Comparison of ENCODE assay signal across 19 cellular contexts in the genomic region with DNA sequence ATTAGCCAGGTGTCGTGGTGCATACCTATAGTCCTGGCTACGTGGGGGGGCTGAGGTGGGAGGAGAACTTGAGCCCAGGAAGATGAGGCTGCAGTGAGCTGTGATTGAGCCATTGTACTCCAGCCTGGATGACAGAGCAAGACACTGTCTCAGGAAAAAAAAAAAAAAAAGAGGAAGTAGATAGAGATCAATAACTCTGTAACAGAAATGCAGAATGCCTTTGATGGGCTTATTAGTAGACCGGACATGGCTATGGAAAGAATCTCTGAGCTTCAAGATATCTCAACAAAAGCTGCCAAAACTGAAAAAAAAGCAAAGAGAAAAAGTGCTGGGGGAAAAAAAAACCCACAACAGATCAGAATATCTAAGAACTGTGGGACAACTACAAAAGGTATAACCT. TPM values are rescaled to one million over a fixed set of nuclear protein-coding genes. Genes with fewer than 3 reads are reported as not detected.
A peak's percentile ranks its signal among the peaks of the same experiment; 100 is the strongest.
DNase-seq lines count a peak whose midpoint lies in the region; ATAC-seq, FAIRE-seq and TF ChIP-seq lines count a peak whose summit lies in the region.
"Had no signal": no experiment of that assay in that cellular context is flagged by ENCODE, and none has a peak within 500 bp of the region (broad histone marks: within the 10 kb centered on the region; RNA-seq: fewer than 3 reads in every experiment).

No MANE protein-coding gene starts in this region.

- TF ChIP-seq CTCF in kidney (IDR thresholded peaks at IDR 0.05; ENCODE audit: borderline replicate concordance, extremely low read depth, insufficient read depth) = no peak

- DNase-seq in activated naive CD4-positive, alpha-beta T cell treated with anti-CD3 and anti-CD28 coated beads, Interleukin-2, amount 10 ng/mL, durations not matched to agents 7 days and 5 days = no peak
- DNase-seq in activated naive CD4-positive, alpha-beta T cell treated with Interleukin-2 at 50 U/mL for 16 hours = no peak
- DNase-seq in T-helper 17 cell (no peak), kidney (no peak), superior temporal gyrus (ENCODE audit: extremely low spot score) (no peak)
- DNase-seq in activated CD8-positive, alpha-beta T cell treated with anti-CD3 and anti-CD28 coated beads, Interleukin-2, amount 10 ng/mL, durations not matched to agents 7 days and 5 days = no peak
- DNase-seq in stimulated activated effector memory CD8-positive, alpha-beta T cell treated with anti-CD3 and anti-CD28 coated beads, Interleukin-12 subunit alpha, Interleukin-12 subunit beta, amount 100 ng/mL, for 72 hours (ENCODE audit: low spot score in 2 of 2) = no peak
- DNase-seq: ACHN, C1 segment of cervical spinal cord, DMS79 treated with DMSO at 0.1 percent for 48 hours, NCI-H1417 treated with DMSO at 0.1 percent for 48 hours, NCI-H187 treated with DMSO at 0.1 percent for 48 hours, NCI-H2227 treated with DMSO at 0.1 percent for 48 hours, NCI-H510A treated with DMSO at 0.1 percent for 48 hours, NCI-H774, SHP77 had no signal

- no peak overlapping the region for H3K27ac ChIP-seq in kidney (ENCODE audit: low read depth in 2 of 2, low read length in 2 of 2)
- H3K27ac ChIP-seq: KMS-11 had no signal

- no peaks in the 10 kb centered on the region for H3K4me1 ChIP-seq in kidney (ENCODE audit: control insufficient read depth in 1 of 2, insufficient read depth in 1 of 2, low read depth in 1 of 2, low read length in 2 of 2)

- H3K27me3 Mint-ChIP-seq in activated naive CD4-positive, alpha-beta T cell treated with anti-CD3 and anti-CD28 coated beads, Interleukin-2, amount 10 ng/mL, durations not matched to agents 7 days and 5 days = no peaks in the 10 kb centered on the region
- no peaks in the 10 kb centered on the region for H3K27me3 Mint-ChIP-seq in T-helper 17 cell
- no peaks in the 10 kb centered on the region for H3K27me3 Mint-ChIP-seq in activated CD8-positive, alpha-beta T cell treated with anti-CD3 and anti-CD28 coated beads, Interleukin-2, amount 10 ng/mL, durations not matched to agents 7 days and 5 days (ENCODE audit: low read depth)

- CTCF ChIA-PET in activated naive CD4-positive, alpha-beta T cell treated with anti-CD3 and anti-CD28 coated beads, Interleukin-2, amount 10 ng/mL, durations not matched to agents 7 days and 5 days (lab: Charles Lee) = interaction anchor here (1.5 kb wide), 1 partner anchor 20 kb away, joined by 4 read pairs; no protein-coding TSS in a partner anchor
- CTCF ChIA-PET in activated CD8-positive, alpha-beta T cell treated with anti-CD3 and anti-CD28 coated beads, Interleukin-2, amount 10 ng/mL, durations not matched to agents 7 days and 5 days (lab: Charles Lee) = interaction anchor here (1.0 to 1.4 kb wide), 2 partner anchors 13 to 81 kb away, joined by 3 to 5 read pairs; no protein-coding TSS in a partner anchor

- no peak for FAIRE-seq in kidney (lab: Jason Lieb, UNC)
- FAIRE-seq: H54, HepG2 had no signal

- H3K4me1 Mint-ChIP-seq in activated naive CD4-positive, alpha-beta T cell treated with anti-CD3 and anti-CD28 coated beads, Interleukin-2, amount 10 ng/mL, durations not matched to agents 7 days and 5 days = peaks cover 47% of the 10 kb centered on the region
- peaks cover 18% of the 10 kb centered on the region for H3K4me1 Mint-ChIP-seq in T-helper 17 cell
- H3K4me1 Mint-ChIP-seq in activated CD8-positive, alpha-beta T cell treated with anti-CD3 and anti-CD28 coated beads, Interleukin-2, amount 10 ng/mL, durations not matched to agents 7 days and 5 days (ENCODE audit: low read depth) = peaks cover 43% of the 10 kb centered on the region
- H3K4me1 Mint-ChIP-seq in stimulated activated effector memory CD8-positive, alpha-beta T cell treated with anti-CD3 and anti-CD28 coated beads, Interleukin-12 subunit alpha, Interleukin-12 subunit beta, amount 100 ng/mL, for 72 hours = peaks cover 45% of the 10 kb centered on the region

- no peak overlapping the region for H3K4me3 Mint-ChIP-seq in activated naive CD4-positive, alpha-beta T cell treated with anti-CD3 and anti-CD28 coated beads, Interleukin-2, amount 10 ng/mL, durations not matched to agents 7 days and 5 days
- H3K4me3 Mint-ChIP-seq in T-helper 17 cell = no peak overlapping the region
- H3K4me3 Mint-ChIP-seq in activated CD8-positive, alpha-beta T cell treated with anti-CD3 and anti-CD28 coated beads, Interleukin-2, amount 10 ng/mL, durations not matched to agents 7 days and 5 days = no peak overlapping the region
- no peak overlapping the region for H3K4me3 Mint-ChIP-seq in stimulated activated effector memory CD8-positive, alpha-beta T cell treated with anti-CD3 and anti-CD28 coated beads, Interleukin-12 subunit alpha, Interleukin-12 subunit beta, amount 100 ng/mL, for 72 hours

- no peaks in the 10 kb centered on the region for H3K9me3 Mint-ChIP-seq in activated naive CD4-positive, alpha-beta T cell treated with anti-CD3 and anti-CD28 coated beads, Interleukin-2, amount 10 ng/mL, durations not matched to agents 7 days and 5 days
- no peaks in the 10 kb centered on the region for H3K9me3 Mint-ChIP-seq in activated CD8-positive, alpha-beta T cell treated with anti-CD3 and anti-CD28 coated beads, Interleukin-2, amount 10 ng/mL, durations not matched to agents 7 days and 5 days (ENCODE audit: insufficient read depth)
- no peaks in the 10 kb centered on the region for H3K9me3 Mint-ChIP-seq in stimulated activated effector memory CD8-positive, alpha-beta T cell treated with anti-CD3 and anti-CD28 coated beads, Interleukin-12 subunit alpha, Interleukin-12 subunit beta, amount 100 ng/mL, for 72 hours

- H3K9me3 ChIP-seq in T-helper 17 cell (ENCODE audit: control insufficient read depth, low read length, poor library complexity, severe bottlenecking) = no peaks in the 10 kb centered on the region
- H3K9me3 ChIP-seq in kidney (ENCODE audit: control insufficient read depth in 1 of 2, low read length in 2 of 2) = peaks cover 0 to 3% of the 10 kb centered on the region in 2 donors

- peak overlapping the region; percentile 63 for H3K27ac Mint-ChIP-seq in activated naive CD4-positive, alpha-beta T cell treated with anti-CD3 and anti-CD28 coated beads, Interleukin-2, amount 10 ng/mL, durations not matched to agents 7 days and 5 days
- peak overlapping the region; percentile 75 for H3K27ac Mint-ChIP-seq in T-helper 17 cell
- peak overlapping the region; percentile 57 for H3K27ac Mint-ChIP-seq in activated CD8-positive, alpha-beta T cell treated with anti-CD3 and anti-CD28 coated beads, Interleukin-2, amount 10 ng/mL, durations not matched to agents 7 days and 5 days
- peak overlapping the region; percentile 91 for H3K27ac Mint-ChIP-seq in stimulated activated effector memory CD8-positive, alpha-beta T cell treated with anti-CD3 and anti-CD28 coated beads, Interleukin-12 subunit alpha, Interleukin-12 subunit beta, amount 100 ng/mL, for 72 hours

- ATAC-seq in T-helper 17 cell = no peak
- peak; percentile 35 for ATAC-seq in activated CD8-positive, alpha-beta T cell treated with anti-CD3 and anti-CD28 coated beads, Interleukin-2, amount 10 ng/mL, durations not matched to agents 7 days and 5 days
- ATAC-seq in stimulated activated effector memory CD8-positive, alpha-beta T cell treated with anti-CD3 and anti-CD28 coated beads, Interleukin-12 subunit alpha, Interleukin-12 subunit beta, amount 100 ng/mL, for 72 hours = no peak
- ATAC-seq: HepG2 had no signal

- intact Hi-C loops in kidney (cut with DNase I) = no loop called here

- POLR2A ChIA-PET in activated CD8-positive, alpha-beta T cell treated with anti-CD3 and anti-CD28 coated beads, Interleukin-2, amount 10 ng/mL, durations not matched to agents 7 days and 5 days (lab: Charles Lee) = interaction anchor here (0.6 to 2.2 kb wide), 2 partner anchors 37 to 198 kb away, joined by 3 to 10 read pairs; no protein-coding TSS in a partner anchor

- no peak overlapping the region for H3K9ac ChIP-seq in kidney (ENCODE audit: low read length in 2 of 2)
- H3K9ac ChIP-seq: KMS-11 had no signal

- H3K4me3 ChIP-seq in kidney (ENCODE audit: low read length in 2 of 2) = no peak overlapping the region

- peaks cover 81% of the 10 kb centered on the region for H3K36me3 Mint-ChIP-seq in activated naive CD4-positive, alpha-beta T cell treated with anti-CD3 and anti-CD28 coated beads, Interleukin-2, amount 10 ng/mL, durations not matched to agents 7 days and 5 days
- H3K36me3 Mint-ChIP-seq in T-helper 17 cell (ENCODE audit: low read depth) = peaks cover 15% of the 10 kb centered on the region
- H3K36me3 Mint-ChIP-seq in activated CD8-positive, alpha-beta T cell treated with anti-CD3 and anti-CD28 coated beads, Interleukin-2, amount 10 ng/mL, durations not matched to agents 7 days and 5 days (ENCODE audit: low read depth) = peaks cover 89% of the 10 kb centered on the region
- peaks cover 88% of the 10 kb centered on the region for H3K36me3 Mint-ChIP-seq in stimulated activated effector memory CD8-positive, alpha-beta T cell treated with anti-CD3 and anti-CD28 coated beads, Interleukin-12 subunit alpha, Interleukin-12 subunit beta, amount 100 ng/mL, for 72 hours

- H3K36me3 ChIP-seq in kidney (ENCODE audit: control insufficient read depth in 1 of 2, insufficient read depth in 2 of 2, low read length in 2 of 2) = peaks cover 23 to 34% of the 10 kb centered on the region in 2 donors

RNA-seq across cellular contexts. Expression of a gene that starts 37.5 kb away (rescaled TPM):
- 10 to 100 TPM in 1 of 2 donors, 1 to 10 TPM in 1; 7.6 to 12.4 TPM for total RNA-seq in T-helper 17 cell
- 10 to 100 TPM; 44.6 to 45.3 TPM for total RNA-seq in activated CD8-positive, alpha-beta T cell treated with anti-CD3 and anti-CD28 coated beads, Interleukin-2, amount 10 ng/mL, durations not matched to agents 7 days and 5 days
- total RNA-seq in kidney = 1.7 TPM
- polyA plus RNA-seq in kidney (ENCODE audit: insufficient read depth, low read depth, low replicate concordance) = 0.82 TPM
- total RNA-seq: HepG2 had no signal
- polyA plus RNA-seq: HepG2 had no signal
